Comparison of ENCODE assay signal across 10 cellular contexts in the genomic region with DNA sequence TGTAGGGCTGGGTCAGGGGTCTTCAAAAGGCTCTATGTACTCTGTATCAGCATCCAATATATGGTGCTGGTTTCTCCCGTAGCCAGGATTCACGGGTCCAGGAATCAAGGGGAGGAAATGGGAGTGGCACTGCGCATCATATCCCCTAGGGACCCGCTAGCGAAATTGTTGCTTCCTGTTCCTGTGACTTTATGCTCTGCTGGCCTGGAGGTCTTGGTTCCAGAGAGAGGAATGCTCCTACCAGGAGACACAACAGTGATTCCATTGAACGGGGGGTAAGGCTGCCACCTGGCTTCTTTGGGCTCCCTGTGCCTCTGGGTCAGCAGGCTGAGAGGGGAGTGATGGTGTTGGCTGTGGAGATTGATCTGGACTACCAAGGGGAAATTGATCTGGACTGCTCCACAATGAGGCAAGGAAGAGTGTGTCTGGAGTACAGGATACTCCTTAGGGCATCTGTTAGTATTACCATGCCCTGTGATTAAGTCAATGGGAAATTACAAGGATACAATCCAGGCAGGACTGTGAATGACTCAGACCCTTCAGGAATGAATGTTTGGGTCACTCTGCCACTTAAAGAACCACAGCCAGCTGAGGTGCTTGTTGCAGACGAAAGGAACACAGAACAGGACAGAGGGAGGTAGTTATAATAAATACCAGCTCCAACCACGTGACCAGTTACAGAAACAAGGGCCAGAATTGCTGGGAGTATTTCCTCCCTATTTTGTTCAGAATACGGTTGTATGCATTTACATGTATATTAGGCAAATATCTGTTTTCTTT. TPM values are rescaled to one million over a fixed set of nuclear protein-coding genes. Genes with fewer than 3 reads are reported as not detected.
A peak's percentile ranks its signal among the peaks of the same experiment; 100 is the strongest.
DNase-seq lines count a peak whose midpoint lies in the region; ATAC-seq, FAIRE-seq and TF ChIP-seq lines count a peak whose summit lies in the region.
"Had no signal": no experiment of that assay in that cellular context is flagged by ENCODE, and none has a peak within 500 bp of the region (broad histone marks: within the 10 kb centered on the region; RNA-seq: fewer than 3 reads in every experiment).

No MANE protein-coding gene starts in this region.

- TF ChIP-seq CTCF in HFF-Myc (IDR thresholded peaks at IDR 0.05; ENCODE audit: low read depth, low read length, missing control alignments) (no peak), suprapubic skin (IDR thresholded peaks at IDR 0.05) (no peak)

- no peaks in the 10 kb centered on the region for H3K9me3 ChIP-seq in adipocyte (ENCODE audit: control insufficient read depth, low read length)
- no peaks in the 10 kb centered on the region for H3K9me3 ChIP-seq in suprapubic skin

- no peak for TF ChIP-seq EP300 in suprapubic skin (IDR thresholded peaks at IDR 0.05)

- H3K4me3 ChIP-seq in HFF-Myc (replicated peaks; ENCODE audit: low read depth, low read length), result no peak overlapping the region
- peak overlapping the region; percentile 46 for H3K4me3 ChIP-seq in adipocyte (ENCODE audit: low read length)
- H3K4me3 ChIP-seq in suprapubic skin, result no peak overlapping the region

- intact Hi-C loops in left ventricle myocardium superior (cut with micrococcal nuclease), result no loop called here

- no peaks in the 10 kb centered on the region for H3K27me3 ChIP-seq in adipocyte (replicated peaks; ENCODE audit: control insufficient read depth, insufficient read depth, low read length)
- H3K27me3 ChIP-seq in suprapubic skin, result no peaks in the 10 kb centered on the region

- WGBS in suprapubic skin, result 52% methylated on average over 9 of the region's 9 CpGs

- peak overlapping the region; percentile 10 for H3K27ac ChIP-seq in suprapubic skin

- no peak for FAIRE-seq in frontal cortex (lab: Jason Lieb, UNC)
- FAIRE-seq: colon had no signal

- H3K9ac ChIP-seq in adipocyte (ENCODE audit: low read length), result peak overlapping the region; percentile 2

- TF ChIP-seq POLR2A in suprapubic skin (IDR thresholded peaks at IDR 0.05), result no peak

- DNase-seq in HFF-Myc (ENCODE audit: extremely low read depth, low read depth) (peak; percentile 87), adipocyte (ENCODE audit: low read depth) (peak; percentile 92), left ventricle myocardium superior (no peak), suprapubic skin (ENCODE audit: low spot score in 2 of 2) (no peak), frontal cortex (ENCODE audit: low spot score in 2 of 2) (no peak), NCI-H1436 (lab: John Stamatoyannopoulos, UW) (no peak)
- DNase-seq in stimulated activated CD4-positive, alpha-beta T cell treated with anti-CD3 and anti-CD28 coated beads, Interleukin-2, amount 100 ng/mL, for 24 hours, result no peak
- DNase-seq: GOT3 had no signal

- H3K36me3 ChIP-seq in adipocyte (ENCODE audit: control insufficient read depth, insufficient read depth, low read length, severe bottlenecking) (peaks cover 14% of the 10 kb centered on the region), suprapubic skin (no peaks in the 10 kb centered on the region)

- peak; percentile 53 for ATAC-seq in left ventricle myocardium superior
- ATAC-seq in GM21786 (IDR thresholded peaks at IDR 0.05; ENCODE audit: unreplicated experiment), result no peak

- H3K4me1 ChIP-seq in adipocyte (ENCODE audit: control insufficient read depth, insufficient read depth, low read length), result peaks cover 48% of the 10 kb centered on the region
- peaks cover 48% of the 10 kb centered on the region for H3K4me1 ChIP-seq in suprapubic skin

RNA-seq across cellular contexts. Expression of gene SPSB1, which starts 10.2 kb away (rescaled TPM):
- total RNA-seq in left ventricle myocardium superior (13.1 TPM), suprapubic skin (10 to 100 TPM; 28.3 to 49.2 (median 42.1) TPM), frontal cortex (2.9 TPM)

Comparison
In these comparisons a context has a peak if more than half of its experiments do, and no peak if none do; other contexts are left out.
1. DNase-seq: peak in HFF-Myc (single experiment) and adipocyte (single experiment); none in left ventricle myocardium superior (single experiment), suprapubic skin (0 of 2), stimulated activated CD4-positive, alpha-beta T cell treated with anti-CD3 and anti-CD28 coated beads, Interleukin-2, amount 100 ng/mL, for 24 hours (0 of 2), frontal cortex (0 of 2) and NCI-H1436 (single experiment).